ENCODE assay signal across 12 cellular contexts in genomic region chr4:1031956-1032795, GRCh38. TPM values are rescaled to one million over a fixed set of nuclear protein-coding genes. Genes with fewer than 3 reads are reported as not detected.
DNase-seq lines count a peak whose midpoint lies in the region; ATAC-seq and TF ChIP-seq lines count a peak whose summit lies in the region.
"Had no signal": no experiment of that assay in that cellular context is flagged by ENCODE, and none has a peak within 500 bp of the region (broad histone marks: within the 10 kb centered on the region; RNA-seq: fewer than 3 reads in every experiment).

No MANE protein-coding gene starts in this region.

- H3K4me1 ChIP-seq in GM23338 (ENCODE audit: insufficient read depth) (no peaks in the 10 kb centered on the region), osteoblast (ENCODE audit: insufficient read depth, low read length) (peaks cover 11% of the 10 kb centered on the region)

- no peaks in the 10 kb centered on the region for H3K79me2 ChIP-seq in GM23338 (replicated peaks; ENCODE audit: insufficient read depth)
- H3K79me2 ChIP-seq in osteoblast (ENCODE audit: insufficient read depth, low read length), result no peaks in the 10 kb centered on the region

- H3K27ac ChIP-seq in GM23338 (ENCODE audit: low read depth) (no peak overlapping the region), RWPE1 (no peak overlapping the region), osteoblast (ENCODE audit: low read depth, low read length) (no peak overlapping the region)

- H4K20me1 ChIP-seq in GM23338 (replicated peaks; ENCODE audit: insufficient read depth) (no peaks in the 10 kb centered on the region), osteoblast (ENCODE audit: insufficient read depth, low read length) (no peaks in the 10 kb centered on the region)

- no peaks in the 10 kb centered on the region for H3K9me2 ChIP-seq in GM23338 (ENCODE audit: insufficient read depth)

- TF ChIP-seq CTCF in GM23338 (conservative IDR thresholded peaks at IDR 0.05; ENCODE audit: low read depth in 2 of 2) (no peak), RWPE1 (conservative IDR thresholded peaks at IDR 0.05; ENCODE audit: low read depth) (peak; percentile 52), kidney epithelial cell (IDR thresholded peaks at IDR 0.05; ENCODE audit: insufficient read depth, low read length, poor library complexity, severe bottlenecking) (peak; percentile 43), osteoblast (IDR thresholded peaks at IDR 0.05; ENCODE audit: extremely low read depth, low read depth, low read length) (no peak), progenitor cell of endocrine pancreas (IDR thresholded peaks at IDR 0.05; ENCODE audit: unreplicated experiment) (no peak)

- H3K27ac Mint-ChIP-seq in GM23338 (no peak overlapping the region), progenitor cell of endocrine pancreas (no peak overlapping the region)
- H3K27ac Mint-ChIP-seq: activated T-cell treated with anti-CD3 and anti-CD28 coated beads, Interleukin-2, amount 50 U/mL, for 24 hours had no signal

- H3K4me3 Mint-ChIP-seq in GM23338 (no peak overlapping the region), progenitor cell of endocrine pancreas (ENCODE audit: low read depth) (no peak overlapping the region)
- H3K4me3 Mint-ChIP-seq: activated T-cell treated with anti-CD3 and anti-CD28 coated beads, Interleukin-2, amount 50 U/mL, for 24 hours had no signal

- DNase-seq in DMS 273 (lab: John Stamatoyannopoulos, UW; ENCODE audit: unreplicated experiment) (peak; percentile 66), DMS 273 treated with DMSO at 0.1 percent for 48 hours (lab: John Stamatoyannopoulos, UW) (no peak), GM23338 (ENCODE audit: low spot score) (no peak), RWPE1 (ENCODE audit: low spot score) (no peak), kidney epithelial cell (ENCODE audit: low read depth) (no peak), NCI-H187 treated with DMSO at 0.1 percent for 48 hours (lab: John Stamatoyannopoulos, UW) (no peak), osteoblast (ENCODE audit: insufficient read length, low spot score, missing footprints) (no peak), progenitor cell of endocrine pancreas (ENCODE audit: low spot score, unreplicated experiment) (no peak)
- DNase-seq: activated T-cell treated with anti-CD3 and anti-CD28 coated beads, Interleukin-2, amount 50 U/mL, for 24 hours; NCI-H1436; nucleus accumbens had no signal

- H3K27me3 Mint-ChIP-seq in GM23338 (ENCODE audit: insufficient read depth, low read depth, poor library complexity), result peaks cover 5% of the 10 kb centered on the region
- no peaks in the 10 kb centered on the region for H3K27me3 Mint-ChIP-seq in progenitor cell of endocrine pancreas
- H3K27me3 Mint-ChIP-seq: activated T-cell treated with anti-CD3 and anti-CD28 coated beads, Interleukin-2, amount 50 U/mL, for 24 hours had no signal

- H3K9me3 ChIP-seq in osteoblast (ENCODE audit: low read depth, low read length), result no peaks in the 10 kb centered on the region

- peak; percentile 4 for ATAC-seq in GM23338

- no peak overlapping the region for H2AFZ ChIP-seq in GM23338
- H2AFZ ChIP-seq in osteoblast (ENCODE audit: low read length), result no peak overlapping the region

- H3K27me3 ChIP-seq in GM23338 (ENCODE audit: insufficient read depth), result no peaks in the 10 kb centered on the region
- peaks cover 47% of the 10 kb centered on the region for H3K27me3 ChIP-seq in kidney epithelial cell (ENCODE audit: control insufficient read depth, insufficient read depth, low read length)
- no peaks in the 10 kb centered on the region for H3K27me3 ChIP-seq in osteoblast (ENCODE audit: insufficient read depth, low read length)

- H3K4me1 Mint-ChIP-seq in GM23338, result no peaks in the 10 kb centered on the region
- peaks cover 2% of the 10 kb centered on the region for H3K4me1 Mint-ChIP-seq in progenitor cell of endocrine pancreas (ENCODE audit: low read depth)

- H3F3A ChIP-seq in GM23338 (replicated peaks; ENCODE audit: low read depth), result no peaks in the 10 kb centered on the region

- H3K36me3 Mint-ChIP-seq in GM23338 (ENCODE audit: low read depth) (no peaks in the 10 kb centered on the region), progenitor cell of endocrine pancreas (ENCODE audit: insufficient read depth) (no peaks in the 10 kb centered on the region)

- H3K4me2 ChIP-seq in GM23338 (no peak overlapping the region), osteoblast (ENCODE audit: insufficient read depth, low read length) (no peak overlapping the region)

- H3K36me3 ChIP-seq in GM23338 (ENCODE audit: insufficient read depth) (no peaks in the 10 kb centered on the region), kidney epithelial cell (ENCODE audit: control insufficient read depth, insufficient read depth, low read length) (no peaks in the 10 kb centered on the region), osteoblast (ENCODE audit: insufficient read depth, low read length) (no peaks in the 10 kb centered on the region)

- H3K4me3 ChIP-seq in GM23338 (no peak overlapping the region), kidney epithelial cell (ENCODE audit: low read depth, low read length) (no peak overlapping the region), osteoblast (ENCODE audit: insufficient read depth, low read length) (no peak overlapping the region)

- CTCF ChIA-PET in RWPE1 (lab: Yijun Ruan, JAX), result interaction anchor here (0.6 to 0.7 kb wide), 3 partner anchors 26 to 429 kb away, joined by 3 to 4 read pairs (median 4); no protein-coding TSS in a partner anchor

- H3K9me3 Mint-ChIP-seq in GM23338 (no peaks in the 10 kb centered on the region), progenitor cell of endocrine pancreas (ENCODE audit: low read depth) (no peaks in the 10 kb centered on the region)
- H3K9me3 Mint-ChIP-seq: activated T-cell treated with anti-CD3 and anti-CD28 coated beads, Interleukin-2, amount 50 U/mL, for 24 hours had no signal

- POLR2A ChIA-PET in RWPE1 (lab: Yijun Ruan, JAX; ENCODE audit: low non-redundant PET), result no interaction called here

TF ChIP-seq in GM23338, 12 proteins besides CTCF, POLR2A, EP300 and RAD21 (continues in another document):
- TF ChIP-seq POLR2AphosphoS5 (IDR thresholded peaks at IDR 0.05; ENCODE audit: low read depth) (no peak), ZNF331 (CRISPR knock-in tag; IDR thresholded peaks at IDR 0.05; ENCODE audit: low read depth) (no peak), ETS1 (IDR thresholded peaks at IDR 0.05) (no peak), ZNF114 (CRISPR knock-in tag; IDR thresholded peaks at IDR 0.05) (no peak), STAT1 (IDR thresholded peaks at IDR 0.05; ENCODE audit: unreplicated experiment) (no peak), JUNB (IDR thresholded peaks at IDR 0.05; ENCODE audit: unreplicated experiment) (no peak), EZH2 (IDR thresholded peaks at IDR 0.05; ENCODE audit: low read depth, unreplicated experiment) (no peak)

RNA-seq across cellular contexts. Expression of gene FGFRL1, which starts 20.8 kb away (rescaled TPM):
- 28.6 and 35.8 TPM in 2 replicates for total RNA-seq in GM23338 (2014; rRNA removed; shearing (Covaris generic))
- 7.0 and 7.3 TPM in 2 replicates for polyA plus RNA-seq in GM23338 (2016; fragmentation: Nextera tagmentation; extraction: Ambion mirVana)
- total RNA-seq in kidney epithelial cell (39.2 and 41.9 TPM in 2 replicates), osteoblast (29.2 and 30.8 TPM in 2 replicates), progenitor cell of endocrine pancreas (121 and 126 TPM in 2 replicates)

RNA-seq across cellular contexts. Expression of gene SLC26A1, which starts 39.0 kb away (rescaled TPM):
- 0.10 and 0.16 TPM in 2 replicates for total RNA-seq in GM23338 (2014; rRNA removed; shearing (Covaris generic))
- 0.07 and 0.27 TPM in 2 replicates for polyA plus RNA-seq in GM23338 (2016; fragmentation: Nextera tagmentation; extraction: Ambion mirVana)
- total RNA-seq in kidney epithelial cell (0.38 and 0.96 TPM in 2 replicates), osteoblast (0.36 and 0.59 TPM in 2 replicates), progenitor cell of endocrine pancreas (2.6 and 3.3 TPM in 2 replicates)
- total RNA-seq: skeletal muscle tissue had no signal

RNA-seq across cellular contexts. Expression of gene IDUA, which starts 45.3 kb away (rescaled TPM):
- 0.62 and 6.1 TPM in 2 replicates for total RNA-seq in GM23338 (2014; rRNA removed; shearing (Covaris generic))
- polyA plus RNA-seq in GM23338 (2016; fragmentation: Nextera tagmentation; extraction: Ambion mirVana), result 0.80 and 1.3 TPM in 2 replicates
- total RNA-seq in kidney epithelial cell, result 7.1 and 18.1 TPM in 2 replicates
- 23.0 and 26.4 TPM in 2 replicates for total RNA-seq in osteoblast
- 79.4 and 87.0 TPM in 2 replicates for total RNA-seq in progenitor cell of endocrine pancreas

RNA-seq across cellular contexts. Expression of gene DGKQ, which starts 58.8 kb away (rescaled TPM):
- total RNA-seq in GM23338 (2014; rRNA removed; shearing (Covaris generic)), result 18.6 and 22.4 TPM in 2 replicates
- polyA plus RNA-seq in GM23338 (2016; fragmentation: Nextera tagmentation; extraction: Ambion mirVana), result 3.4 and 4.0 TPM in 2 replicates
- total RNA-seq in kidney epithelial cell (14.8 and 17.3 TPM in 2 replicates), osteoblast (10.3 and 15.2 TPM in 2 replicates), progenitor cell of endocrine pancreas (21.6 and 24.9 TPM in 2 replicates)

Comparison
In these comparisons a context has a peak if more than half of its experiments do, and no peak if none do; other contexts are left out.
1. CTCF ChIP-seq: peak in RWPE1 (single experiment) and kidney epithelial cell (single experiment); none in GM23338 (0 of 2), osteoblast (single experiment) and progenitor cell of endocrine pancreas (single experiment).